In genomic region chr17:4144411-4144747, GRCh38 we compare ENCODE assay signal across 1 cellular context.
TF ChIP-seq lines count a peak whose summit lies in the region.

No MANE protein-coding gene starts in this region.

TF ChIP-seq in H1, 55 proteins besides CTCF, POLR2A, EP300 and RAD21:
- TF ChIP-seq USF2 (IDR thresholded peaks at IDR 0.05; ENCODE audit: low read length) (no peak), CTBP2 (IDR thresholded peaks at IDR 0.05; ENCODE audit: borderline replicate concordance, insufficient read depth, insufficient read length, low read length) (no peak), NANOG (IDR thresholded peaks at IDR 0.05; ENCODE audit: insufficient read depth, low read depth, low read length, poor library complexity, severe bottlenecking) (no peak), TBP (IDR thresholded peaks at IDR 0.05; ENCODE audit: low read depth, low read length) (no peak), KDM4A (IDR thresholded peaks at IDR 0.05; ENCODE audit: low read depth, low read length, severe bottlenecking) (no peak)
TF ChIP-seq in H1: peak in this region for 0.
